Comparison of ENCODE assay signal across 1 cellular context in the genomic region with DNA sequence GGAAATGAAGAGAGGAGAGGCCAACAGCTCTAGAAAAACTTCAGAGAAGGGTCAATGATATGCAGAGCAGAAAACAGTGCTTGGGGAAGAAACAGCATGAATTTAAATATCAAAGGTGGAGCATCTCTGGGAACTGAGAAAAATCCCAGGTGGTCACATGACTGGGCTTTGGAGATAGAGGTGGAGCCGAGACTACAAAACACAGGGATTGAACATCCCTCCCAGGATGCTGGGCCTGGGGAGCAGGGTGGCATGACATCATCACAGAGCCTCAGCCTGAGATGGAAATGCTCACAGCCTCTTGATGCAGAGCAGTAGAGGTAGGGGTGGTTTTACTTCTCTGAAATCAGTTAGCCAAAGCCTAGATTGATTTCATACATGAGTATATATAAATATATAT.
TF ChIP-seq lines count a peak whose summit lies in the region.

No MANE protein-coding gene starts in this region.

TF ChIP-seq in GM23338, 12 proteins besides CTCF, POLR2A, EP300 and RAD21 (continued from another document):
- TF ChIP-seq ZNF331 (CRISPR knock-in tag; IDR thresholded peaks at IDR 0.05; ENCODE audit: low read depth), result no peak
- peak; percentile 35; the same call in 1 of the 2 replicates for TF ChIP-seq CREB1 (CRISPR knock-in tag; IDR thresholded peaks at IDR 0.05; ENCODE audit: low read depth)
